ENCODE assay signal across 1 cellular context in the genomic region with DNA sequence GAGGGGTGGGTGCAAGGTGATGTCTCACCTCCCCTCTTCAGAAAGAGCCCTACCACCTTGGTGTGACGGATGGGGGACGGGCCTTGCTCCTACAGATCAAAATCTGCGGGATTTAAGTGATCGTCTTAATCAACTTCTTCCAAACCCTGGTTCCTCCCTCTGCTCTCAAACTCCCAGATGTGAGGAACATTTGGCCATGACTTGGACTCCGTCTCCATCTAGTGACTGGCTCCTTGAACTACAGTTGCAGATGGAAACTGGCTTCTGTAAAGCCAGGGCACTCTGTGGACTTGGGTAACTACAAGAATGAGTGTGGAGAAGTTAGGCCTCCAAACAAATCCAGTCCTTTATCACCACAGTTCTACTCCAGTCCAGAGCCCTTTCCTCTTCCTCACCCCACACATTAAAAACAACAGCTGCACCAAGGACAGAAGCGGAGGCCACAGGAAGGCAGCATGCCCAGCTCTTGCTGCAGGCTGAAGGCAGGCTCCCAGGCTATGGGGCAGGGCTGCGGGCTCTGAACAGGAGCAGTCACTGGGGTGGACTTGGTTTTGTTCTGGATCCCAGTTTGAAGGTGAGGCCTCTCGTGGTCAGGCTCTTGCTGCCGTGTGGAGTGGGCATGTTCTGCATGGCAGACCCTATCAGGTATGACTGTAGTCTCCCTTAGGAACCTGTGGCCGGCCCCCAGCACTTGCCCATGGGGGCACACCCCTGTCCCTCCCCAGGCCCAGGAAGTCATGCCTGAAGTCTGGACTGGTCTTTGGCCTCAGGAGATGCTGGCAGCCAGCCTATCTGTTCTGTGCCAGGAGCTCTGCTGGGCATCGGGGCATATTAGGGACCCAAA.
TF ChIP-seq lines count a peak whose summit lies in the region.

No MANE protein-coding gene starts in this region.

TF ChIP-seq in HepG2, 621 proteins besides CTCF, POLR2A, EP300 and RAD21 (continued from another document):
- TF ChIP-seq, protein P1, sequence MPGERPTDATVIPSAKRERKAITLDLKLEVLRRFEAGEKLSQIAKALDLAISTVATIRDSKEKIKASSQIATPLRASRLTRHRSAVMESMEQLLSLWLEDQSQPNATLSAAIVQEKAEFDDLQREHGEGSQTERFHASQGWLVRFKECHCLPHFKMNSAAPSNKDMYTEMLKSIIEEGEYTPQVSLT (CRISPR knock-in tag; IDR thresholded peaks at IDR 0.05; ENCODE audit: borderline replicate concordance, low read depth): no peak
- TF ChIP-seq, protein P2, sequence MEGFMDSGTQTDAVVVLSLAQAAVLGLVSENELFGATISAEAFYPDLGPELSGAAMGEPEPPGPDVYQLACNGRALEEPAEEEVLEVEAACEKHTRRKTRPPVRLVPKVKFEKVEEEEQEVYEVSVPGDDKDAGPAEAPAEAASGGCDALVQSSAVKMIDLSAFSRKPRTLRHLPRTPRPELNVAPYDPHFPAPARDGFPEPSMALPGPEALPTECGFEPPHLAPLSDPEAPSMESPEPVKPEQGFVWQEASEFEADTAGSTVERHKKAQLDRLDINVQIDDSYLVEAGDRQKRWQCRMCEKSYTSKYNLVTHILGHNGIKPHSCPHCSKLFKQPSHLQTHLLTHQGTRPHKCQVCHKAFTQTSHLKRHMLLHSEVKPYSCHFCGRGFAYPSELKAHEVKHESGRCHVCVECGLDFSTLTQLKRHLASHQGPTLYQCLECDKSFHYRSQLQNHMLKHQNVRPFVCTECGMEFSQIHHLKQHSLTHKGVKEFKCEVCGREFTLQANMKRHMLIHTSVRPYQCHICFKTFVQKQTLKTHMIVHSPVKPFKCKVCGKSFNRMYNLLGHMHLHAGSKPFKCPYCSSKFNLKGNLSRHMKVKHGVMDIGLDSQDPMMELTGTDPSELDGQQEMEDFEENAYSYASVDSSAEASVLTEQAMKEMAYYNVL (CRISPR knock-in tag; IDR thresholded peaks at IDR 0.05; ENCODE audit: borderline replicate concordance): no peak
TF ChIP-seq in HepG2: peak in this region for 2.
